9 cellular contexts compared by ENCODE assay signal in the genomic region with DNA sequence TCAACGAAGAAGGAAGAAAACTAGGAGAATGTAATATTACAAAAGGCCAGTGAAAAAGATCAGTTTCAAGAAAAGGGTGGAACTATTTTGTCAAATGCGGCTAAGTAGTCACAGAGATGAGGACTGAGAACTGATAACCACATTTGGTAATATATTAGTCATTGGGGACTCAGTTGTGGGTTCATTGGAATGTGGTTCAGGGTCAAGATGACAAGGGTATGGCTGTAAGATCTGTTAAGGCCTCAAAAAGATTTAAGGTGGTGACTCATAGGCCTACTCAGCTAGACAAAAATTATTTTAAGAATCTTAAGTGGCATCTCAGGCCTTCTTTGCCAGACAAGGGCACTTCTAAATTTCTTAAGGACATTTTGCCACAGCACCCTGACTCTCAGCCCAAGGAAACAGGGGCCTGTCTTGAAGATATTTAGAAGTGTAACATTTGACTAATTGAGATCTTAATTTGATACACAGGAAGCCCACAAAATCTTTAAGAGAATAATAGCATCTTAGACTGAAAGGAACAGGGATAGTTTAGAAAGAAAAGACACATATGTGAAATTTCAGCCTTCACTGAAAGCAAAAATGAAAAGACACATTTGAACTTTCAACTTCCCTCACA.
DNase-seq lines count a peak whose midpoint lies in the region; ATAC-seq, FAIRE-seq and TF ChIP-seq lines count a peak whose summit lies in the region.
"Had no signal": no experiment of that assay in that cellular context is flagged by ENCODE, and none has a peak within 500 bp of the region (broad histone marks: within the 10 kb centered on the region; RNA-seq: fewer than 3 reads in every experiment).

No MANE protein-coding gene starts in this region.

- CTCF ChIA-PET in activated CD4-positive, alpha-beta T cell treated with anti-CD3 and anti-CD28 coated beads, Interleukin-2, amount 10 ng/mL, durations not matched to agents 7 days and 5 days (lab: Charles Lee), result no interaction called here

- peaks cover 2% of the 10 kb centered on the region for H3K4me1 Mint-ChIP-seq in activated CD4-positive, alpha-beta T cell treated with anti-CD3 and anti-CD28 coated beads, Interleukin-2, amount 10 ng/mL, durations not matched to agents 7 days and 5 days

- no peak overlapping the region for H3K4me3 Mint-ChIP-seq in activated CD4-positive, alpha-beta T cell treated with anti-CD3 and anti-CD28 coated beads, Interleukin-2, amount 10 ng/mL, durations not matched to agents 7 days and 5 days

- H3K27me3 ChIP-seq in bronchial epithelial cell (ENCODE audit: control insufficient read depth, insufficient read depth, low read length) (no peaks in the 10 kb centered on the region), tibial artery (no peaks in the 10 kb centered on the region)

- peaks cover 31% of the 10 kb centered on the region for H3K9me3 Mint-ChIP-seq in activated CD4-positive, alpha-beta T cell treated with anti-CD3 and anti-CD28 coated beads, Interleukin-2, amount 10 ng/mL, durations not matched to agents 7 days and 5 days

- H3K27me3 Mint-ChIP-seq in activated CD4-positive, alpha-beta T cell treated with anti-CD3 and anti-CD28 coated beads, Interleukin-2, amount 10 ng/mL, durations not matched to agents 7 days and 5 days, result peaks cover 9% of the 10 kb centered on the region

- ATAC-seq in GM21367 (IDR thresholded peaks at IDR 0.05; ENCODE audit: unreplicated experiment), result peak; percentile 84
- ATAC-seq in HG03521 (IDR thresholded peaks at IDR 0.05; ENCODE audit: unreplicated experiment), result peak; percentile 95

- no peak for TF ChIP-seq CTCF in bronchial epithelial cell (IDR thresholded peaks at IDR 0.05; ENCODE audit: insufficient read depth, low read length, severe bottlenecking)
- TF ChIP-seq CTCF in tibial artery (IDR thresholded peaks at IDR 0.05), result no peak

- FAIRE-seq in bronchial epithelial cell (lab: Jason Lieb, UNC), result no peak

- no peaks in the 10 kb centered on the region for H3K4me1 ChIP-seq in tibial artery

- H3K36me3 Mint-ChIP-seq in activated CD4-positive, alpha-beta T cell treated with anti-CD3 and anti-CD28 coated beads, Interleukin-2, amount 10 ng/mL, durations not matched to agents 7 days and 5 days (ENCODE audit: low read depth), result no peaks in the 10 kb centered on the region

- peak; percentile 83 for DNase-seq in Daoy (ENCODE audit: low read depth)
- DNase-seq in bronchial epithelial cell (ENCODE audit: low read depth), result peak; percentile 76
- no peak for DNase-seq in tibial artery
- DNase-seq in SIG-M5 (lab: John Stamatoyannopoulos, UW), result no peak
- DNase-seq in effector CD8-positive, alpha-beta T cell (lab: John Stamatoyannopoulos, UW), result no peak
- no peak for DNase-seq in activated CD4-positive, alpha-beta T cell treated with anti-CD3 and anti-CD28 coated beads, Interleukin-2, amount 10 ng/mL, durations not matched to agents 7 days and 5 days
- DNase-seq: activated effector memory CD4-positive, alpha-beta T cell treated with anti-CD3 and anti-CD28 coated beads, Interleukin-2, amount 50 U/mL, for 16 hours had no signal

- intact Hi-C loops in tibial artery (cut with DNase I; ENCODE audit: low total_unique reads), result no loop called here

- H3K4me3 ChIP-seq in bronchial epithelial cell (ENCODE audit: low read depth, low read length) (no peak overlapping the region), tibial artery (no peak overlapping the region)

- POLR2A ChIA-PET in activated CD4-positive, alpha-beta T cell treated with anti-CD3 and anti-CD28 coated beads, Interleukin-2, amount 10 ng/mL, durations not matched to agents 7 days and 5 days (lab: Charles Lee), result no interaction called here

- H3K27ac Mint-ChIP-seq in activated CD4-positive, alpha-beta T cell treated with anti-CD3 and anti-CD28 coated beads, Interleukin-2, amount 10 ng/mL, durations not matched to agents 7 days and 5 days, result no peak overlapping the region

- H3K27ac ChIP-seq in tibial artery, result no peak overlapping the region

- no peaks in the 10 kb centered on the region for H3K36me3 ChIP-seq in bronchial epithelial cell (ENCODE audit: control insufficient read depth, insufficient read depth, low read length)
- no peaks in the 10 kb centered on the region for H3K36me3 ChIP-seq in tibial artery

- peaks cover 0 to 13% (median 0%) of the 10 kb centered on the region in 3 donors for H3K9me3 ChIP-seq in tibial artery

Comparison
In these comparisons a context has a peak if more than half of its experiments do, and no peak if none do; other contexts are left out.
1. DNase-seq: peak in Daoy (single experiment) and bronchial epithelial cell (single experiment); none in tibial artery (0 of 2), SIG-M5 (single experiment), effector CD8-positive, alpha-beta T cell (single experiment) and activated CD4-positive, alpha-beta T cell treated with anti-CD3 and anti-CD28 coated beads, Interleukin-2, amount 10 ng/mL, durations not matched to agents 7 days and 5 days (single experiment).